In the genomic region with DNA sequence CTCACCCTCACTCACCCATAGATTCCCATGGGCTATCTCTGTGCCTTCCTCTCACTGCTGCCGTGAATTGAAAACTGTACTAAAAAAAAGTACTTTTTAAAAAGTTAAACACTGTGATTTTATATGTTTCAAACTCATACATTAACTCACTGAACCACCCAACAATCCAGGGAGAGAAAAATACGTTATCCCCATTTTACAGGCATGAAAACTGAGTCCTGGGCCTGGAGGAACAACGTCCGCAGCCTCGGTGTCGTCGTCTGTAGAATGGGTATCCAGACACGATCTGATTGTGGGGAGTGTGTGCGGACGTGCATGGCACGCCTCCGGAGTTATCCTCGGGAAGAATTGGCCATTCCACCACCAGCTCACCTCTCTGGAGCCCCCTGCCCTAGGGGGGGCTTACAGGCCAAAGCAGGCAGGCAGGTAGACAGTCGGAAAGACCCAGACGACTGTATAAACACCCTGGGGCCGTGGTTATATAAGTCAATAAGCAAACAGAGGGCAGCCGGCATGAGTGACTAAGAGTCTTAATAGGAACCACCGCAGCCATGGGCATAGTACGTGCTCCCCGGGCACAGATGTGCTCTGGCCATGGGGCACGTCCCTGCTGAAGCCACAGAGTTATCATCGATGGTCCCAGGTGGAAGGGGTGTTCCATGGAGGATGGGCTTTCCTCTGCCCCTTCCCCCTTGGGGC, we compare ENCODE assay signal across 16 cellular contexts. TPM values are rescaled to one million over a fixed set of nuclear protein-coding genes. Genes with fewer than 3 reads are reported as not detected.
A peak's percentile ranks its signal among the peaks of the same experiment; 100 is the strongest.
DNase-seq lines count a peak whose midpoint lies in the region; ATAC-seq and TF ChIP-seq lines count a peak whose summit lies in the region.
"Had no signal": no experiment of that assay in that cellular context is flagged by ENCODE, and none has a peak within 500 bp of the region (broad histone marks: within the 10 kb centered on the region; RNA-seq: fewer than 3 reads in every experiment).

No MANE protein-coding gene starts in this region.

- peak overlapping the region; percentile 97 for H3K4ac ChIP-seq in IMR-90 (ENCODE audit: low read depth, low read length)
- H3K4ac ChIP-seq in neuronal stem cell (ENCODE audit: low read length) = no peak overlapping the region

- ATAC-seq in IMR-90 (ENCODE audit: low read depth) = no peak
- peak; percentile 19 for ATAC-seq in body of pancreas
- ATAC-seq in natural killer cell treated with Interleukin-12 subunit alpha and Interleukin-12 subunit beta and Interleukin-15 and Interleukin-18, amount 100 ng/mL, for 72 hours = no peak
- ATAC-seq: upper lobe of right lung had no signal

- in situ Hi-C loops in IMR-90 (cut with MboI; ENCODE audit: low sequenced_read_pairs) = no loop called here

- TF ChIP-seq POLR2A in IMR-90 (IDR thresholded peaks at IDR 0.05; ENCODE audit: low read depth, low read length) = no peak
- no peak for TF ChIP-seq POLR2A in body of pancreas (IDR thresholded peaks at IDR 0.05)

- peaks cover 35% of the 10 kb centered on the region in 2 donors for H3K27me3 Mint-ChIP-seq in natural killer cell treated with Interleukin-12 subunit alpha and Interleukin-12 subunit beta and Interleukin-15 and Interleukin-18, amount 100 ng/mL, for 72 hours

- H3K4me2 ChIP-seq in IMR-90 (ENCODE audit: low read depth, low read length) (no peak overlapping the region), neuronal stem cell (ENCODE audit: insufficient read depth, low read length, poor library complexity, severe bottlenecking) (no peak overlapping the region)

- no peak overlapping the region for H2BK12ac ChIP-seq in neuronal stem cell (ENCODE audit: low read length)

- peak overlapping the region; percentile 48 for H2AFZ ChIP-seq in IMR-90 (replicated peaks; ENCODE audit: low read length, poor library complexity)
- H2AFZ ChIP-seq in neuronal stem cell (ENCODE audit: low read length) = no peak overlapping the region

- DNase-seq in DMS53 treated with DMSO at 0.1 percent for 48 hours (lab: John Stamatoyannopoulos, UW; ENCODE audit: unreplicated experiment) (peak; percentile 28), IMR-90 (no peak), body of pancreas (peak in 3 of 4 donors; percentile 33 to 73 (median 56)), neuronal stem cell (ENCODE audit: low spot score) (no peak), coronary artery (ENCODE audit: low spot score) (no peak), cerebellar cortex (ENCODE audit: low spot score) (no peak)
- no peak for DNase-seq in natural killer cell treated with Interleukin-12 subunit alpha and Interleukin-12 subunit beta and Interleukin-15 and Interleukin-18, amount 100 ng/mL, for 72 hours (ENCODE audit: low spot score)
- no peak for DNase-seq in activated T-cell treated with anti-CD3 and anti-CD28 coated beads, Interleukin-2, amount 50 U/mL, for 48 hours
- DNase-seq: BE2C; Kasumi-1; kidney glomerular epithelial cell; NCI-H2081; stimulated activated CD4-positive, alpha-beta T cell treated with anti-CD3 and anti-CD28 coated beads, Interleukin-1b, Interleukin-23, amount 100 ng/mL, for 48 hours; upper lobe of right lung had no signal

- H3K18ac ChIP-seq in IMR-90 (ENCODE audit: low read depth, low read length) = no peak overlapping the region
- H3K18ac ChIP-seq in neuronal stem cell (ENCODE audit: low read length) = no peak overlapping the region

- H3K9me3 ChIP-seq in IMR-90 (ENCODE audit: control insufficient read depth, insufficient read depth, low read length) = no peaks in the 10 kb centered on the region
- H3K9me3 ChIP-seq in body of pancreas = no peaks in the 10 kb centered on the region
- H3K9me3 ChIP-seq in neuronal stem cell (replicated peaks in 1 of 2; ENCODE audit: control insufficient read depth in 2 of 2, insufficient read depth in 1 of 2, low read depth in 1 of 2, low read length in 2 of 2) = no peaks in the 10 kb centered on the region
- H3K9me3 ChIP-seq: BE2C, upper lobe of right lung had no signal

- peak overlapping the region; percentile 72 for H4K91ac ChIP-seq in IMR-90 (ENCODE audit: insufficient read depth, low read depth, low read length)
- no peak overlapping the region for H4K91ac ChIP-seq in neuronal stem cell (ENCODE audit: low read depth, low read length, poor library complexity)

- H3K14ac ChIP-seq in IMR-90 (replicated peaks; ENCODE audit: low read depth, low read length) (peak overlapping the region; percentile 93; the same call in 1 of the 2 replicates), neuronal stem cell (ENCODE audit: low read length) (no peak overlapping the region)

- H4K20me1 ChIP-seq in IMR-90 (ENCODE audit: insufficient read depth, low read length) = no peaks in the 10 kb centered on the region

- H2BK15ac ChIP-seq in IMR-90 (ENCODE audit: low read depth, low read length) = peak overlapping the region; percentile 83; the same call in 2 of the 3 replicates
- H2BK15ac ChIP-seq in neuronal stem cell (ENCODE audit: low read length) = no peak overlapping the region

- no peaks in the 10 kb centered on the region for H3K9me3 Mint-ChIP-seq in natural killer cell treated with Interleukin-12 subunit alpha and Interleukin-12 subunit beta and Interleukin-15 and Interleukin-18, amount 100 ng/mL, for 72 hours
- H3K9me3 Mint-ChIP-seq: activated naive CD4-positive, alpha-beta T cell treated with anti-CD3 and anti-CD28 coated beads, Interleukin-2, amount 50 U/mL, for 24 hours had no signal

- POLR2A ChIA-PET in IMR-90 (lab: Charles Lee; ENCODE audit: unreplicated experiment) = no interaction called here

- H4K5ac ChIP-seq in IMR-90 (ENCODE audit: low read depth, low read length) = peak overlapping the region; percentile 2; the same call in 1 of the 2 replicates

- no peak overlapping the region; a peak in 2 of 4 replicates for H4K8ac ChIP-seq in IMR-90 (ENCODE audit: low read depth in 2 of 2, low read length in 2 of 2)
- H4K8ac ChIP-seq in neuronal stem cell (ENCODE audit: low read depth, low read length) = no peak overlapping the region

- H2BK120ac ChIP-seq in IMR-90 (ENCODE audit: low read depth, low read length) (peak overlapping the region; percentile 86), neuronal stem cell (ENCODE audit: low read depth, low read length) (no peak overlapping the region)

- H3K27ac Mint-ChIP-seq in natural killer cell treated with Interleukin-12 subunit alpha and Interleukin-12 subunit beta and Interleukin-15 and Interleukin-18, amount 100 ng/mL, for 72 hours = peak overlapping the region in 1 of 2 donors; percentile 53
- H3K27ac Mint-ChIP-seq: activated naive CD4-positive, alpha-beta T cell treated with anti-CD3 and anti-CD28 coated beads, Interleukin-2, amount 50 U/mL, for 24 hours had no signal

- peaks cover 6% of the 10 kb centered on the region for H3K27me3 ChIP-seq in IMR-90 (ENCODE audit: control insufficient read depth, insufficient read depth, low read length)
- no peaks in the 10 kb centered on the region for H3K27me3 ChIP-seq in body of pancreas
- H3K27me3 ChIP-seq in neuronal stem cell (ENCODE audit: control insufficient read depth in 3 of 3, insufficient read depth in 3 of 3, low read depth in 1 of 3, low read length in 3 of 3) = peaks cover 0 to 5% (median 4%) of the 10 kb centered on the region in 3 experiments

- dilution Hi-C loops in IMR-90 (cut with HindIII; ENCODE audit: low sequenced_read_pairs, unreplicated experiment) = no loop called here

- H3K4me3 ChIP-seq in IMR-90 (ENCODE audit: insufficient read depth, low read depth, low read length) (no peak overlapping the region), body of pancreas (no peak overlapping the region), neuronal stem cell (ENCODE audit: low read length in 2 of 2) (no peak overlapping the region), coronary artery (no peak overlapping the region)
- H3K4me3 ChIP-seq: SK-N-MC, upper lobe of right lung had no signal

- intact Hi-C loops in IMR-90 (cut with micrococcal nuclease) = no loop called here
- intact Hi-C loops in body of pancreas (cut with DNase I) = no loop called here

- no peak overlapping the region for H3K56ac ChIP-seq in IMR-90 (ENCODE audit: extremely low read depth, insufficient read depth, low read length)

- peak overlapping the region; percentile 26 for H2BK5ac ChIP-seq in IMR-90 (ENCODE audit: low read depth, low read length, poor library complexity, severe bottlenecking)
- H2BK5ac ChIP-seq in neuronal stem cell (ENCODE audit: low read length) = no peak overlapping the region

- no peak overlapping the region for H3K4me3 Mint-ChIP-seq in natural killer cell treated with Interleukin-12 subunit alpha and Interleukin-12 subunit beta and Interleukin-15 and Interleukin-18, amount 100 ng/mL, for 72 hours
- H3K4me3 Mint-ChIP-seq: activated naive CD4-positive, alpha-beta T cell treated with anti-CD3 and anti-CD28 coated beads, Interleukin-2, amount 50 U/mL, for 24 hours had no signal

- peak overlapping the region; percentile 99 for H2AK5ac ChIP-seq in IMR-90 (ENCODE audit: low read depth, low read length)
- H2AK5ac ChIP-seq in neuronal stem cell (ENCODE audit: low read depth, low read length) = peak overlapping the region; percentile 82

- no peak overlapping the region for H3K9ac ChIP-seq in IMR-90 (ENCODE audit: low read depth, low read length)
- H3K9ac ChIP-seq in neuronal stem cell (ENCODE audit: low read depth, low read length, poor library complexity) = no peak overlapping the region

- H3K9me1 ChIP-seq in IMR-90 (ENCODE audit: insufficient read depth, low read length) = peaks cover 28% of the 10 kb centered on the region

- no peaks in the 10 kb centered on the region for H3K36me3 Mint-ChIP-seq in natural killer cell treated with Interleukin-12 subunit alpha and Interleukin-12 subunit beta and Interleukin-15 and Interleukin-18, amount 100 ng/mL, for 72 hours
- H3K36me3 Mint-ChIP-seq: activated naive CD4-positive, alpha-beta T cell treated with anti-CD3 and anti-CD28 coated beads, Interleukin-2, amount 50 U/mL, for 24 hours had no signal

- TF ChIP-seq CTCF in IMR-90 (conservative IDR thresholded peaks at IDR 0.05; ENCODE audit: low read depth, low read length) = no peak
- no peak for TF ChIP-seq CTCF in body of pancreas (IDR thresholded peaks at IDR 0.05)
- TF ChIP-seq CTCF in coronary artery (IDR thresholded peaks at IDR 0.05) = no peak

- no peak overlapping the region for H3K23ac ChIP-seq in IMR-90 (ENCODE audit: low read depth, low read length)
- H3K23ac ChIP-seq in neuronal stem cell (ENCODE audit: low read depth, low read length, poor library complexity) = no peak overlapping the region

- H2BK20ac ChIP-seq in IMR-90 (ENCODE audit: low read depth, low read length) = peak overlapping the region; percentile 97

- BruUV-seq in IMR-90 (replicated peaks; lab: Mats Ljungman, UMichigan) = no TSS peak

- no peaks in the 10 kb centered on the region for H3K36me3 ChIP-seq in IMR-90 (ENCODE audit: control insufficient read depth, insufficient read depth, low read length)
- no peaks in the 10 kb centered on the region for H3K36me3 ChIP-seq in body of pancreas (replicated peaks in 1 of 2; ENCODE audit: insufficient read depth in 1 of 2, low read depth in 2 of 2)
- H3K36me3 ChIP-seq in neuronal stem cell (replicated peaks in 1 of 2; ENCODE audit: control insufficient read depth in 2 of 2, insufficient read depth in 2 of 2, low read length in 2 of 2) = no peaks in the 10 kb centered on the region
- H3K36me3 ChIP-seq: BE2C, upper lobe of right lung had no signal

- H3K4me1 ChIP-seq in IMR-90 (ENCODE audit: control insufficient read depth, insufficient read depth, low read length) (peaks cover 40% of the 10 kb centered on the region), body of pancreas (peaks cover 63% of the 10 kb centered on the region), neuronal stem cell (ENCODE audit: control insufficient read depth in 2 of 2, insufficient read depth in 1 of 2, low read depth in 1 of 2, low read length in 2 of 2) (peaks cover 26 to 38% of the 10 kb centered on the region in 2 donors)

- peaks cover 10 to 14% of the 10 kb centered on the region in 2 donors for H3K4me1 Mint-ChIP-seq in natural killer cell treated with Interleukin-12 subunit alpha and Interleukin-12 subunit beta and Interleukin-15 and Interleukin-18, amount 100 ng/mL, for 72 hours (ENCODE audit: low read depth in 2 of 2)

- no peak overlapping the region for H3K27ac ChIP-seq in IMR-90 (ENCODE audit: insufficient read depth, low read length)
- peak overlapping the region in 1 of 4 donors; percentile 17 for H3K27ac ChIP-seq in body of pancreas
- no peak overlapping the region for H3K27ac ChIP-seq in neuronal stem cell (replicated peaks; ENCODE audit: low read length)
- H3K27ac ChIP-seq in coronary artery = no peak overlapping the region
- H3K27ac ChIP-seq: SK-N-MC, upper lobe of right lung had no signal

- CTCF ChIA-PET in IMR-90 (lab: Yijun Ruan, JAX) = no interaction called here

- 80% methylated on average over 3 of the region's 22 CpGs; no CpG with 5 or more reads in 1 of the 2 experiments for WGBS in IMR-90 (ENCODE audit: extremely low coverage in 2 of 2, insufficient read length in 1 of 2), 2 experiments
- 53 to 56% methylated on average over 15 to 22 of the region's 22 CpGs for WGBS in body of pancreas, 2 donors
- no CpG with 5 or more reads among the region's 22 CpGs for WGBS in neuronal stem cell (ENCODE audit: extremely low coverage in 2 of 2, insufficient read length in 2 of 2, insufficient replicate concordance in 1 of 2), 2 donors

- H3K79me1 ChIP-seq in IMR-90 (ENCODE audit: low read depth in 1 of 2, low read length in 2 of 2) (peaks cover 0 to 18% of the 10 kb centered on the region in 2 experiments; a peak in 1 of 4 replicates), neuronal stem cell (ENCODE audit: low read depth, low read length) (no peaks in the 10 kb centered on the region)

- peak overlapping the region; percentile 90 for H2AK9ac ChIP-seq in IMR-90 (replicated peaks; ENCODE audit: low read depth, low read length, poor library complexity)

- TF ChIP-seq RAD21 in IMR-90 (IDR thresholded peaks at IDR 0.05; ENCODE audit: low read length) = no peak

RNA-seq across cellular contexts. Expression of gene PDGFB, which starts 7.1 kb away (rescaled TPM):
- total RNA-seq in IMR-90 (2012; rRNA removed) = not detected in 2 replicates
- 0.07 and 0.09 TPM in 2 replicates for polyA plus RNA-seq in IMR-90 (2012; rRNA removed)
- polyA plus RNA-seq in IMR-90 (2012; cell fraction: cytosol; rRNA removed) = 0.09 and 0.10 TPM in 2 replicates
- 0.06 and 0.09 TPM in 2 replicates for polyA plus RNA-seq in IMR-90 (2012; cell fraction: nucleus; rRNA removed; ENCODE audit: low replicate concordance)
- total RNA-seq in body of pancreas = 10 to 100 TPM in 1 of 2 donors, 1 to 10 TPM in 1; 7.0 to 15.8 TPM
- 2.6 TPM for polyA plus RNA-seq in neuronal stem cell (2013, experiment 1 of 2)
- polyA plus RNA-seq in neuronal stem cell (2013, experiment 2 of 2) = 2.8 TPM
- total RNA-seq in natural killer cell treated with Interleukin-12 subunit alpha and Interleukin-12 subunit beta and Interleukin-15 and Interleukin-18, amount 100 ng/mL, for 72 hours = not detected

Comparison
In these comparisons a context has a peak if more than half of its experiments do, and no peak if none do; other contexts are left out.
1. DNase-seq: peak in DMS53 treated with DMSO at 0.1 percent for 48 hours (single experiment) and body of pancreas (3 of 4); none in IMR-90 (single experiment), neuronal stem cell (single experiment), coronary artery (single experiment), natural killer cell treated with Interleukin-12 subunit alpha and Interleukin-12 subunit beta and Interleukin-15 and Interleukin-18, amount 100 ng/mL, for 72 hours (single experiment), cerebellar cortex (single experiment) and activated T-cell treated with anti-CD3 and anti-CD28 coated beads, Interleukin-2, amount 50 U/mL, for 48 hours (0 of 2).